8 cellular contexts compared by ENCODE assay signal in genomic region chr7:38359081-38359601, GRCh38.
DNase-seq lines count a peak whose midpoint lies in the region; ATAC-seq, FAIRE-seq and TF ChIP-seq lines count a peak whose summit lies in the region.
"Not testable (repeated sequence)": the region's sequence is repeated elsewhere in the genome, so short reads cannot be mapped to it uniquely, and the experiment has no call there.

No MANE protein-coding gene starts in this region.

- H3K27ac Mint-ChIP-seq in naive thymus-derived CD8-positive, alpha-beta T cell, result peak overlapping the region; percentile 91 to 100 (median 94)

- not testable (repeated sequence) for H3K79me1 ChIP-seq in H1 (ENCODE audit: low read depth, low read length)

- H3K23me2 ChIP-seq in H1 (ENCODE audit: low read depth, low read length), result not testable (repeated sequence)

- not testable (repeated sequence) for H2AFZ ChIP-seq in H1 (ENCODE audit: low read length)

- H3K27ac ChIP-seq in DOHH2 (ENCODE audit: low read depth, low read length), result peak overlapping the region; percentile 44
- H3K27ac ChIP-seq in H1 (ENCODE audit: low read depth, low read length), result not testable (repeated sequence)

- not testable (repeated sequence) for H3K9ac ChIP-seq in H1 (replicated peaks in 1 of 4; ENCODE audit: extremely low read depth in 1 of 4, low read depth in 3 of 4, low read length in 3 of 4)

- H3K9me3 Mint-ChIP-seq in naive thymus-derived CD8-positive, alpha-beta T cell, result not testable (repeated sequence)

- not testable (repeated sequence) for H3K27me3 ChIP-seq in DOHH2 (ENCODE audit: control insufficient read depth, low read length); H1 (replicated peaks in 1 of 4; ENCODE audit: control insufficient read depth in 3 of 4, extremely low read depth in 1 of 4, insufficient read depth in 3 of 4, low read length in 3 of 4)

- not testable (repeated sequence) for H3K18ac ChIP-seq in H1 (ENCODE audit: extremely low read depth, low read length)

- not testable (repeated sequence) for H4K5ac ChIP-seq in H1 (ENCODE audit: insufficient read length, low read depth, low read length)

- not testable (repeated sequence) for H4K20me1 ChIP-seq in DOHH2 (ENCODE audit: control insufficient read depth, insufficient read depth, low read depth, low read length); H1 (replicated peaks in 1 of 2; ENCODE audit: control insufficient read depth in 1 of 2, insufficient read depth in 2 of 2, low read length in 2 of 2)

- not testable (repeated sequence) for H2BK15ac ChIP-seq in H1 (ENCODE audit: low read length)

- not testable (repeated sequence) for H4K8ac ChIP-seq in H1 (ENCODE audit: extremely low read depth, insufficient read depth, low read length)

- H3K27me3 Mint-ChIP-seq in naive thymus-derived CD8-positive, alpha-beta T cell, result not testable (repeated sequence)

- not testable (repeated sequence) for TF ChIP-seq RAD21 in H1 (IDR thresholded peaks at IDR 0.05 in 1 of 2, conservative IDR thresholded peaks at IDR 0.05 in 1 of 2; ENCODE audit: low read depth in 2 of 2, low read length in 2 of 2)

- H3K4me1 Mint-ChIP-seq in naive thymus-derived CD8-positive, alpha-beta T cell, result peaks cover 17 to 83% (median 51%) of the 10 kb centered on the region in 4 donors

- 56% methylated on average over 5 of the region's 5 CpGs; no CpG with 5 or more reads in 1 of the 2 experiments for WGBS in H1 (ENCODE audit: extremely low coverage in 1 of 2, insufficient coverage in 1 of 2, insufficient read length in 1 of 2, insufficient replicate concordance in 2 of 2, low coverage in 1 of 2, low lambda C conversion rate in 2 of 2, missing lambda C conversion rate in 1 of 2), 2 experiments

- ATAC-seq in GM21360 (IDR thresholded peaks at IDR 0.05; ENCODE audit: unreplicated experiment), result peak; percentile 89
- peak; percentile 75 for ATAC-seq in HG03175 (IDR thresholded peaks at IDR 0.05; ENCODE audit: unreplicated experiment)
- ATAC-seq in naive thymus-derived CD8-positive, alpha-beta T cell, result peak; percentile 59 to 71

- H3K4me3 Mint-ChIP-seq in naive thymus-derived CD8-positive, alpha-beta T cell, result peak overlapping the region; percentile 88 to 98 (median 94)

- not testable (repeated sequence) for H3K36me3 Mint-ChIP-seq in naive thymus-derived CD8-positive, alpha-beta T cell

- H3K23ac ChIP-seq in H1 (ENCODE audit: insufficient read length), result not testable (repeated sequence)

- H2BK20ac ChIP-seq in H1 (ENCODE audit: low read length), result not testable (repeated sequence)

- H3K4me3 ChIP-seq in DOHH2 (ENCODE audit: low read length), result peak overlapping the region; percentile 69
- not testable (repeated sequence) for H3K4me3 ChIP-seq in H1 (ENCODE audit: extremely low read depth in 1 of 4, insufficient read depth in 2 of 4, low read depth in 3 of 4, low read length in 4 of 4)

- not testable (repeated sequence) for H3K56ac ChIP-seq in H1 (replicated peaks; ENCODE audit: insufficient read length, low read depth, low read length)

- FAIRE-seq in H1 (lab: Jason Lieb, UNC), result peak; percentile 63

- H2BK12ac ChIP-seq in H1 (ENCODE audit: low read depth, low read length), result not testable (repeated sequence)

- not testable (repeated sequence) for H3F3A ChIP-seq in DOHH2 (ENCODE audit: control insufficient read depth, insufficient read depth)

- not testable (repeated sequence) for H3K14ac ChIP-seq in H1 (ENCODE audit: insufficient read length)

- POLR2A ChIA-PET in H1 (lab: Charles Lee; ENCODE audit: partially characterized antibody), result not testable (repeated sequence)
- POLR2A ChIA-PET in naive thymus-derived CD8-positive, alpha-beta T cell (lab: Charles Lee), result interaction anchor here (1.2 kb wide), 2 partner anchors 11 to 19 kb away, joined by 3 to 6 read pairs; no protein-coding TSS in a partner anchor

- not testable (repeated sequence) for H2BK5ac ChIP-seq in H1 (ENCODE audit: low read depth, low read length)

- TF ChIP-seq POLR2A in H1 (IDR thresholded peaks at IDR 0.05; ENCODE audit: control extremely low read depth in 1 of 2, low read depth in 2 of 2, low read length in 2 of 2), result not testable (repeated sequence)

- DNase-seq in OCI-M1 (lab: John Stamatoyannopoulos, UW), result peak; percentile 51
- peak; percentile 74 for DNase-seq in activated CD8-positive, alpha-beta memory T cell treated with anti-CD3 and anti-CD28 coated beads, Interleukin-2, amount 50 U/mL, for 4 hours
- DNase-seq in H1 (ENCODE audit: low read depth in 1 of 2, low spot score in 2 of 2), result peak in 1 of 2 experiments; percentile 87
- DNase-seq in naive thymus-derived CD8-positive, alpha-beta T cell, result peak; percentile 58 to 76 (median 69)
- DNase-seq in stimulated activated CD8-positive, alpha-beta memory T cell treated with anti-CD3 and anti-CD28 coated beads, Interleukin-7, amount 100 ng/mL, for 4 hours (ENCODE audit: low read depth in 2 of 2), result peak; percentile 63 to 67

- not testable (repeated sequence) for H2BK120ac ChIP-seq in H1 (replicated peaks; ENCODE audit: low read depth, low read length)

- peak; percentile 74 for TF ChIP-seq CTCF in DOHH2 (IDR thresholded peaks at IDR 0.05; ENCODE audit: low read depth, low read length, poor library complexity, severe bottlenecking)
- TF ChIP-seq CTCF in H1 (IDR thresholded peaks at IDR 0.05; ENCODE audit: control extremely low read depth in 1 of 3, insufficient read depth in 1 of 3, low read depth in 1 of 3, low read length in 3 of 3), result peak in 2 of 3 experiments; percentile 25 to 42; a peak in 2 of 4 replicates

- not testable (repeated sequence) for H3K9me2 ChIP-seq in DOHH2 (replicated peaks; ENCODE audit: control insufficient read depth, low read length)

- CTCF ChIA-PET in H1 (lab: Charles Lee; ENCODE audit: partially characterized antibody), result interaction anchor here (1.0 to 2.4 kb wide), 13 partner anchors 10 to 144 kb away, joined by 3 to 24 read pairs (median 6); no protein-coding TSS in a partner anchor

- not testable (repeated sequence) for TF ChIP-seq EP300 in H1 (IDR thresholded peaks at IDR 0.05; ENCODE audit: borderline replicate concordance in 1 of 2, low read depth in 2 of 2, low read length in 2 of 2)

- not testable (repeated sequence) for H3K9me3 ChIP-seq in DOHH2 (ENCODE audit: control insufficient read depth, insufficient read depth, low read length); H1 (ENCODE audit: insufficient read depth in 2 of 2, low read depth in 1 of 2, low read length in 1 of 2)

- H3K4me2 ChIP-seq in DOHH2 (ENCODE audit: low read length), result peak overlapping the region; percentile 72
- not testable (repeated sequence) for H3K4me2 ChIP-seq in H1 (ENCODE audit: insufficient read depth in 1 of 2, low read depth in 2 of 2, low read length in 2 of 2)

- not testable (repeated sequence) for H4K91ac ChIP-seq in H1 (replicated peaks; ENCODE audit: insufficient read length, low read length)

- H3K4me1 ChIP-seq in DOHH2 (ENCODE audit: control insufficient read depth, low read length), result peaks cover 34% of the 10 kb centered on the region
- not testable (repeated sequence) for H3K4me1 ChIP-seq in H1 (replicated peaks in 1 of 4; ENCODE audit: control insufficient read depth in 3 of 4, insufficient read depth in 4 of 4, low read length in 3 of 4)

- H3K36me3 ChIP-seq in DOHH2 (ENCODE audit: control insufficient read depth, low read length); H1 (ENCODE audit: control insufficient read depth in 2 of 4, insufficient read depth in 4 of 4, low read length in 3 of 4): not testable (repeated sequence)

- H2AK5ac ChIP-seq in H1 (ENCODE audit: low read depth, low read length), result not testable (repeated sequence)

- H3K4ac ChIP-seq in H1 (replicated peaks; ENCODE audit: insufficient read length, low read depth, low read length), result not testable (repeated sequence)

- H3K79me2 ChIP-seq in DOHH2 (ENCODE audit: control insufficient read depth, low read length); H1 (ENCODE audit: control insufficient read depth in 1 of 2, insufficient read depth in 2 of 2, low read length in 2 of 2): not testable (repeated sequence)
